32 cellular contexts compared by ENCODE assay signal in the genomic region with DNA sequence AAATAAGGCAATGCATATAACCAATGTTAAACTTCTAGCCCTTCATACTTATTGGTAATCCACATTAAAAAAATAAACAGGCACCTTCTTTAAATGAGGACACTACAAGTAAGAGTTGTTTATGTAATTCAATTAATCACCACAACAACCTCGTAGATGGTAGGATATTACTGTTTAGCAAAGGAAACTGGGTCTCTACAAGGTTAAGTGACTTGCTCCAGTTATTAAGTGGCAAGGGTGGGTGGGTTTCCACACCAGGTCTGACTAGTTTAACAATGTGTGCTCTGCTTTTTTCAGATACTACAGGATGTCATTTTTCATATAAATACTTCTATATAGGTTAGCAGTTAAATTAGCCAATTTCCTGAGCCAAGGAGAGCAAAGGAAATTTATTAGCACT.
"Had no signal": no experiment of that assay in that cellular context is flagged by ENCODE, and none has a peak within 500 bp of the region (broad histone marks: within the 10 kb centered on the region; RNA-seq: fewer than 3 reads in every experiment).

No MANE protein-coding gene starts in this region.

- H3K9me3 ChIP-seq: Peyer's patch, SJSA1 had no signal

- H3K36me3 ChIP-seq: brain microvascular endothelial cell, Peyer's patch, SJSA1, WERI-Rb-1 had no signal

- DNase-seq: activated CD4-positive, alpha-beta T cell treated with anti-CD3 and anti-CD28 coated beads for 1 hour; activated CD4-positive, alpha-beta T cell treated with anti-CD3 and anti-CD28 coated beads for 48 hours; activated CD4-positive, alpha-beta T cell treated with anti-CD3 and anti-CD28 coated beads, Interleukin-2, amount 50 U/mL, for 4 hours; activated CD4-positive, CD25-positive, alpha-beta regulatory T cell; activated CD8-positive, alpha-beta T cell treated with anti-CD3 and anti-CD28 coated beads for 36 hours; activated effector memory CD4-positive, alpha-beta T cell treated with anti-CD3 and anti-CD28 coated beads, Interleukin-2, amount 50 U/mL, for 16 hours; activated naive CD4-positive, alpha-beta T cell; activated naive CD4-positive, alpha-beta T cell treated with anti-CD3 and anti-CD28 coated beads, Interleukin-2, amount 50 U/mL, for 16 hours; activated naive CD8-positive, alpha-beta T cell treated with anti-CD3 and anti-CD28 coated beads for 36 hours; activated T-cell treated with anti-CD3 and anti-CD28 coated beads, Interleukin-2, amount 50 U/mL, for 1 hour; activated T-cell treated with anti-CD3 and anti-CD28 coated beads, Interleukin-2, amount 50 U/mL, for 72 hours; amniotic stem cell; aorta; brain microvascular endothelial cell; central memory CD4-positive, alpha-beta T cell; NCI-H1105; NCI-H1417 treated with DMSO at 0.1 percent for 48 hours; NCI-H187 treated with DMSO at 0.1 percent for 48 hours; NCI-H2081 treated with DMSO at 0.1 percent for 48 hours; NCI-H226; NCI-H446 treated with DMSO at 0.1 percent for 48 hours; NCI-H524; NCI-H69; PC-3; Peyer's patch; RPMI8226; SHP77 treated with DMSO at 0.1 percent for 48 hours; T1000; WERI-Rb-1 had no signal

- H3K4me1 ChIP-seq: Peyer's patch, SJSA1 had no signal

- ATAC-seq: activated CD8-positive, alpha-beta T cell treated with anti-CD3 and anti-CD28 coated beads for 36 hours; activated T-cell treated with anti-CD3 and anti-CD28 coated beads, Interleukin-2, amount 50 U/mL, for 72 hours; activated T-helper 17 cell treated with anti-CD3 and anti-CD28 coated beads, Interleukin-2, amount 50 U/mL, for 72 hours; PC-3; SK-N-SH treated with all-trans-retinoic acid at 6 μM for 48 hours had no signal

- H3K4me3 ChIP-seq: Peyer's patch, SJSA1 had no signal

- H3K27me3 ChIP-seq: brain microvascular endothelial cell, Peyer's patch, SJSA1 had no signal

- H3K27ac ChIP-seq: brain microvascular endothelial cell, Peyer's patch, SJSA1, WERI-Rb-1 had no signal
